ENCODE assay signal across 1 cellular context in genomic region chr5:173616577-173617118, GRCh38.
TF ChIP-seq lines count a peak whose summit lies in the region.

TSS of gene BOD1 (minus strand) at chr5:173616650. CDS start at chr5:173616436, 214 bp downstream.

TF ChIP-seq in HepG2, 621 proteins besides CTCF, POLR2A, EP300 and RAD21 (continued from another document and continues in another):
- no peak for TF ChIP-seq CEBPZ (IDR thresholded peaks at IDR 0.05; ENCODE audit: low read length)
- peak; percentile 91 for TF ChIP-seq TBL1XR1 (IDR thresholded peaks at IDR 0.05; ENCODE audit: borderline replicate concordance, low read length, partially characterized antibody)
- TF ChIP-seq GZF1 (CRISPR knock-in tag; IDR thresholded peaks at IDR 0.05): no peak
- peak; percentile 3; the same call in 1 of the 2 replicates for TF ChIP-seq POGK (CRISPR knock-in tag; conservative IDR thresholded peaks at IDR 0.05)
- no peak for TF ChIP-seq ZNF274 (CRISPR knock-in tag; IDR thresholded peaks at IDR 0.05)
- TF ChIP-seq TEAD2 (CRISPR knock-in tag; IDR thresholded peaks at IDR 0.05): no peak
- no peak for TF ChIP-seq NKX3-1 (CRISPR knock-in tag; IDR thresholded peaks at IDR 0.05)
- TF ChIP-seq ZSCAN21 (CRISPR knock-in tag; IDR thresholded peaks at IDR 0.05; ENCODE audit: borderline replicate concordance): no peak; the same call in 1 of the 2 replicates
- TF ChIP-seq PAX8 (CRISPR knock-in tag; IDR thresholded peaks at IDR 0.05; ENCODE audit: borderline replicate concordance): no peak
- TF ChIP-seq TBP (CRISPR knock-in tag; IDR thresholded peaks at IDR 0.05): peak; percentile 100
- no peak for TF ChIP-seq ZNF510 (CRISPR knock-in tag; IDR thresholded peaks at IDR 0.05; ENCODE audit: low read depth)
- TF ChIP-seq AKNA (CRISPR knock-in tag; IDR thresholded peaks at IDR 0.05; ENCODE audit: borderline replicate concordance): no peak
- TF ChIP-seq ZNF800 (CRISPR knock-in tag; IDR thresholded peaks at IDR 0.05): no peak
- no peak for TF ChIP-seq ZNF724P (CRISPR knock-in tag; IDR thresholded peaks at IDR 0.05; ENCODE audit: borderline replicate concordance)
- TF ChIP-seq HNRNPLL (IDR thresholded peaks at IDR 0.05; ENCODE audit: low read depth, low read length, poor library complexity, severe bottlenecking): peak; percentile 28
- TF ChIP-seq ZNF496 (CRISPR knock-in tag; IDR thresholded peaks at IDR 0.05; ENCODE audit: insufficient replicate concordance): no peak
- TF ChIP-seq SP1 (IDR thresholded peaks at IDR 0.05): no peak
- peak; percentile 52; the same call in 1 of the 2 replicates for TF ChIP-seq SP1 (CRISPR knock-in tag; IDR thresholded peaks at IDR 0.05)
- TF ChIP-seq ZSCAN22 (CRISPR knock-in tag; IDR thresholded peaks at IDR 0.05): no peak
- no peak for TF ChIP-seq ZNF207 (IDR thresholded peaks at IDR 0.05; ENCODE audit: borderline replicate concordance)
- no peak for TF ChIP-seq ZNF615 (CRISPR knock-in tag; IDR thresholded peaks at IDR 0.05; ENCODE audit: borderline replicate concordance)
- TF ChIP-seq ZNF30 (CRISPR knock-in tag; IDR thresholded peaks at IDR 0.05): no peak
- TF ChIP-seq SNAPC4 (CRISPR knock-in tag; IDR thresholded peaks at IDR 0.05): no peak
- TF ChIP-seq NR2F6 (IDR thresholded peaks at IDR 0.05): no peak
- no peak; the same call in 1 of the 2 replicates for TF ChIP-seq NR2F6 (CRISPR knock-in tag; IDR thresholded peaks at IDR 0.05)
- peak; percentile 41; the same call in 1 of the 2 replicates for TF ChIP-seq MEIS1 (CRISPR knock-in tag; IDR thresholded peaks at IDR 0.05; ENCODE audit: borderline replicate concordance)
- TF ChIP-seq ZNF343 (CRISPR knock-in tag; IDR thresholded peaks at IDR 0.05): no peak
- 0 out of 2 replicates have a peak, but pooled peaks have one; percentile 30 for TF ChIP-seq ELF3 (CRISPR knock-in tag; IDR thresholded peaks at IDR 0.05)
- no peak for TF ChIP-seq DMTF1 (CRISPR knock-in tag; IDR thresholded peaks at IDR 0.05)
